ENCODE assay signal across 13 cellular contexts in the genomic region with DNA sequence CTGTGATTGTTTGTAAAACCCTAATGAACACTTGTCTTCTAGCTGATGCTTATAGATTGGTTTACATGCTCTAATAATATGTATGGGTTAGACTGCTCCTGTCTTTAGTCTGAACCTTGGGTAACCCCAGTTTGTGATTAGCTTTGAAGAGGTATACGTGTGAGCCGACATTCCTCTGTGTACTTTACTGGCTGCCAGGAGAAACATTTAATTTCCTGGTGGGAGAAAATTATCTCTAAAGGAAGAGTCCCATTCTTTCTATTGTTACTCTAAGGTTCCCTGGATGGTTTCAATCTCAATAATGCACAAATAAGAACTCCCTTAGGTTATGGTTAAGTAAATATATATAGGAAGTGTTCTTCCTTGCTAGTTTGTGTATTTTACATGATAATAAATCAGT.
A peak's percentile ranks its signal among the peaks of the same experiment; 100 is the strongest.
DNase-seq lines count a peak whose midpoint lies in the region; FAIRE-seq and TF ChIP-seq lines count a peak whose summit lies in the region.
"Had no signal": no experiment of that assay in that cellular context is flagged by ENCODE, and none has a peak within 500 bp of the region (broad histone marks: within the 10 kb centered on the region; RNA-seq: fewer than 3 reads in every experiment).

No MANE protein-coding gene starts in this region.

- no peaks in the 10 kb centered on the region for H3K9me3 ChIP-seq in endothelial cell of umbilical vein (replicated peaks; ENCODE audit: control insufficient read depth, insufficient read depth, low read length)

- H4K20me1 ChIP-seq in endothelial cell of umbilical vein (replicated peaks; ENCODE audit: control insufficient read depth, extremely low read depth, insufficient read depth, low read length), result no peaks in the 10 kb centered on the region

- no peak overlapping the region for H3K9ac ChIP-seq in endothelial cell of umbilical vein (replicated peaks; ENCODE audit: extremely low read depth, insufficient read depth, low read length)

- H3K4me1 Mint-ChIP-seq in immature natural killer cell, result no peaks in the 10 kb centered on the region
- H3K4me1 Mint-ChIP-seq: CD14-positive monocyte had no signal

- peak overlapping the region; percentile 34 for H3K4me2 ChIP-seq in endothelial cell of umbilical vein (ENCODE audit: insufficient read depth, low read length)

- H3K4me3 Mint-ChIP-seq in immature natural killer cell, result no peak overlapping the region
- H3K4me3 Mint-ChIP-seq: CD14-positive monocyte; CD8-positive, alpha-beta T cell; HFFc6 had no signal

- TF ChIP-seq POLR2A in endothelial cell of umbilical vein (IDR thresholded peaks at IDR 0.05; ENCODE audit: low read depth, low read length), result no peak

- H3K27me3 ChIP-seq in endothelial cell of umbilical vein (ENCODE audit: control insufficient read depth in 2 of 2, insufficient read depth in 2 of 2, low read length in 2 of 2), result no peaks in the 10 kb centered on the region

- no peaks in the 10 kb centered on the region for H3K36me3 ChIP-seq in endothelial cell of umbilical vein (ENCODE audit: control insufficient read depth in 2 of 2, extremely low read depth in 1 of 2, insufficient read depth in 2 of 2, low read length in 2 of 2)

- DNase-seq in COR-L47 (lab: John Stamatoyannopoulos, UW), result peak; percentile 28
- peak; percentile 22 for DNase-seq in NCI-H2227 (lab: John Stamatoyannopoulos, UW; ENCODE audit: unreplicated experiment)
- peak; percentile 78 for DNase-seq in endothelial cell of umbilical vein (ENCODE audit: low read depth, low spot score)
- peak; percentile 48 for DNase-seq in pulmonary artery endothelial cell (ENCODE audit: low read depth, low spot score)
- no peak for DNase-seq in germinal center (ENCODE audit: low spot score)
- DNase-seq in NCI-H1048 (lab: John Stamatoyannopoulos, UW), result no peak
- DNase-seq in immature natural killer cell, result no peak
- DNase-seq: Caco-2; CD8-positive, alpha-beta T cell; GF-D8; HCEC 1CT; HFFc6 had no signal

- dilution Hi-C loops in endothelial cell of umbilical vein (cut with MboI; ENCODE audit: extremely low pct_ligation_motif_present, low sequenced_read_pairs), result no loop called here

- POLR2A ChIA-PET in endothelial cell of umbilical vein (lab: Charles Lee), result no interaction called here

- H3K27ac Mint-ChIP-seq in immature natural killer cell, result no peak overlapping the region
- H3K27ac Mint-ChIP-seq: CD14-positive monocyte; CD8-positive, alpha-beta T cell; HFFc6 had no signal

- TF ChIP-seq CTCF in endothelial cell of umbilical vein (IDR thresholded peaks at IDR 0.05; ENCODE audit: extremely low read depth in 1 of 2, insufficient read depth in 1 of 2, low read depth in 1 of 2, low read length in 2 of 2), result no peak

- FAIRE-seq in endothelial cell of umbilical vein (lab: Jason Lieb, UNC), result no peak

- CTCF ChIA-PET in endothelial cell of umbilical vein (lab: Charles Lee), result interaction anchor here (0.9 to 2.8 kb wide), 18 partner anchors 10 to 460 kb away, joined by 3 to 16 read pairs (median 4); a partner anchor contains a TSS

- peaks cover 25% of the 10 kb centered on the region for H3K4me1 ChIP-seq in endothelial cell of umbilical vein (ENCODE audit: control insufficient read depth, extremely low read depth, insufficient read depth, low read length)
- H3K4me1 ChIP-seq: Caco-2 had no signal

- H3K27me3 Mint-ChIP-seq in immature natural killer cell (ENCODE audit: low read depth in 3 of 3), result peaks cover 0 to 2% (median 0%) of the 10 kb centered on the region in 3 donors

- peaks cover 0 to 4% (median 0%) of the 10 kb centered on the region in 3 donors for H3K36me3 Mint-ChIP-seq in immature natural killer cell
- H3K36me3 Mint-ChIP-seq: CD14-positive monocyte; CD8-positive, alpha-beta T cell had no signal

- H3K9me1 ChIP-seq in endothelial cell of umbilical vein (replicated peaks; ENCODE audit: control insufficient read depth, extremely low read depth, insufficient read depth, low read length), result no peaks in the 10 kb centered on the region

- no TSS peak for BruUV-seq in endothelial cell of umbilical vein (replicated peaks; lab: Mats Ljungman, UMichigan)

- peaks cover 8 to 30% (median 14%) of the 10 kb centered on the region in 6 donors for H3K9me3 Mint-ChIP-seq in immature natural killer cell

- peak overlapping the region in 1 of 3 experiments; percentile 5 for H3K4me3 ChIP-seq in endothelial cell of umbilical vein (replicated peaks in 1 of 3; ENCODE audit: insufficient read depth in 1 of 3, low read depth in 1 of 3, low read length in 3 of 3)

- H3K79me2 ChIP-seq in endothelial cell of umbilical vein (ENCODE audit: control insufficient read depth, insufficient read depth, low read length), result no peaks in the 10 kb centered on the region

- peak overlapping the region; percentile 30 for H2AFZ ChIP-seq in endothelial cell of umbilical vein (ENCODE audit: low read depth, low read length)

- intact Hi-C loops in endothelial cell of umbilical vein (cut with micrococcal nuclease), result loop anchor here (1.0 to 2.0 kb wide), 4 partner anchors 130 to 461 kb away; no protein-coding TSS in a partner anchor

- H3K27ac ChIP-seq in endothelial cell of umbilical vein (ENCODE audit: insufficient read depth, low read depth, low read length), result no peak overlapping the region

TF ChIP-seq in endothelial cell of umbilical vein, 7 proteins besides CTCF, POLR2A, EP300 and RAD21:
- TF ChIP-seq MYC (IDR thresholded peaks at IDR 0.05; ENCODE audit: low read depth, low read length), result no peak
- no peak for TF ChIP-seq FOS (IDR thresholded peaks at IDR 0.05; ENCODE audit: borderline replicate concordance, insufficient read depth, low read length)
- no peak for TF ChIP-seq POLR2AphosphoS5 (IDR thresholded peaks at IDR 0.05; ENCODE audit: insufficient read depth, low read depth, low read length)
- TF ChIP-seq EZH2 (IDR thresholded peaks at IDR 0.05; ENCODE audit: borderline replicate concordance, low read depth, low read length, severe bottlenecking), result no peak
- peak; percentile 58 for TF ChIP-seq GATA2 (IDR thresholded peaks at IDR 0.05; ENCODE audit: insufficient read depth, insufficient read length, low read depth, low read length)
- TF ChIP-seq, protein P1, sequence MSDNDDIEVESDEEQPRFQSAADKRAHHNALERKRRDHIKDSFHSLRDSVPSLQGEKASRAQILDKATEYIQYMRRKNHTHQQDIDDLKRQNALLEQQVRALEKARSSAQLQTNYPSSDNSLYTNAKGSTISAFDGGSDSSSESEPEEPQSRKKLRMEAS (IDR thresholded peaks at IDR 0.05; ENCODE audit: insufficient read depth, insufficient read length), result no peak

Comparison
In these comparisons a context has a peak if more than half of its experiments do, and no peak if none do; other contexts are left out.
1. DNase-seq: peak in COR-L47 (single experiment), NCI-H2227 (single experiment), endothelial cell of umbilical vein (single experiment) and pulmonary artery endothelial cell (single experiment); none in germinal center (single experiment), NCI-H1048 (single experiment) and immature natural killer cell (0 of 3).